ENCODE assay signal across 29 cellular contexts in genomic region chr6:106875782-106876321, GRCh38.
"Had no signal": no experiment of that assay in that cellular context is flagged by ENCODE, and none has a peak within 500 bp of the region (broad histone marks: within the 10 kb centered on the region; RNA-seq: fewer than 3 reads in every experiment).

No MANE protein-coding gene starts in this region.

- H3K27me3 ChIP-seq: neural progenitor cell, ovary, right lobe of liver, sigmoid colon, suprapubic skin, testis, tibial artery, transverse colon, upper lobe of right lung, uterus had no signal

- H3K4me1 Mint-ChIP-seq: natural killer cell; nephron; neural progenitor cell; stimulated activated memory B cell treated with anti-CD40 and anti-IgM and Interleukin-4, amounts not matched to agents 10 μg/mL and 1 μg/mL and 100 μg/mL, for 72 hours; stimulated activated naive CD8-positive, alpha-beta T cell treated with anti-CD3 and anti-CD28 coated beads, Interleukin-15, amount 100 ng/mL, for 72 hours had no signal

- H3K36me3 Mint-ChIP-seq: natural killer cell had no signal

- H3K4me3 ChIP-seq: neural progenitor cell, ovary, psoas muscle, right lobe of liver, sigmoid colon, suprapubic skin, testis, tibial artery, transverse colon, upper lobe of right lung, uterus had no signal

- H3K36me3 ChIP-seq: neural progenitor cell, ovary, right lobe of liver, sigmoid colon, suprapubic skin, tibial artery, transverse colon, upper lobe of right lung, uterus had no signal

- H3K27ac Mint-ChIP-seq: natural killer cell; nephron; neural progenitor cell; progenitor cell of endocrine pancreas; stimulated activated memory B cell treated with anti-CD40 and anti-IgM and Interleukin-4, amounts not matched to agents 10 μg/mL and 1 μg/mL and 100 μg/mL, for 72 hours; stimulated activated naive CD8-positive, alpha-beta T cell treated with anti-CD3 and anti-CD28 coated beads, Interleukin-15, amount 100 ng/mL, for 72 hours; type B pancreatic cell had no signal

- H3K9me3 Mint-ChIP-seq: natural killer cell had no signal

- H2AFZ ChIP-seq: neural progenitor cell, parathyroid adenoma had no signal

- ATAC-seq: natural killer cell; psoas muscle; right cardiac atrium; right lobe of liver; stimulated activated memory B cell treated with anti-CD40 and anti-IgM and Interleukin-4, amounts not matched to agents 10 μg/mL and 1 μg/mL and 100 μg/mL, for 72 hours; stimulated activated naive CD8-positive, alpha-beta T cell treated with anti-CD3 and anti-CD28 coated beads, Interleukin-15, amount 100 ng/mL, for 72 hours; stimulated activated naive CD8-positive, alpha-beta T cell treated with anti-CD3 and anti-CD28 coated beads, Interleukin-15, Interleukin-2, amounts not matched to agents 100 U/mL and 50 U/mL, for 24 hours; upper lobe of right lung had no signal

- DNase-seq: natural killer cell; occipital lobe; ovary; posterior cingulate gyrus; psoas muscle; right cardiac atrium; right lobe of liver; sigmoid colon; small intestine; stimulated activated CD4-positive, alpha-beta T cell treated with anti-CD3 and anti-CD28 coated beads, Interleukin-15, amount 100 ng/mL, for 24 hours; stimulated activated CD4-positive, alpha-beta T cell treated with anti-CD3 and anti-CD28 coated beads, Interleukin-2, amount 100 ng/mL, for 24 hours; stimulated activated CD4-positive, alpha-beta T cell treated with anti-CD3 and anti-CD28 coated beads, Interleukin-2, amount 100 ng/mL, for 48 hours; stimulated activated CD4-positive, alpha-beta T cell treated with anti-CD3 and anti-CD28 coated beads, Interleukin-4, amount 100 ng/mL, for 24 hours; stimulated activated naive CD4-positive, alpha-beta T cell; stimulated activated naive CD8-positive, alpha-beta T cell treated with anti-CD3 and anti-CD28 coated beads, Interleukin-15, amount 100 ng/mL, for 72 hours; stimulated activated naive CD8-positive, alpha-beta T cell treated with anti-CD3 and anti-CD28 coated beads, Interleukin-15, Interleukin-2, amounts not matched to agents 100 U/mL and 50 U/mL, for 24 hours; substantia nigra; testis; tibial artery; transverse colon; upper lobe of right lung; uterus had no signal

- H3K4me3 Mint-ChIP-seq: natural killer cell; nephron; neural progenitor cell; stimulated activated memory B cell treated with anti-CD40 and anti-IgM and Interleukin-4, amounts not matched to agents 10 μg/mL and 1 μg/mL and 100 μg/mL, for 72 hours; stimulated activated naive CD8-positive, alpha-beta T cell treated with anti-CD3 and anti-CD28 coated beads, Interleukin-15, amount 100 ng/mL, for 72 hours; type B pancreatic cell had no signal

- H3K9me3 ChIP-seq: ovary, psoas muscle, right lobe of liver, testis, upper lobe of right lung, uterus had no signal

- H3K27ac ChIP-seq: neural progenitor cell, ovary, parathyroid adenoma, psoas muscle, right lobe of liver, sigmoid colon, suprapubic skin, testis, tibial artery, transverse colon, upper lobe of right lung, uterus had no signal

- H3K9ac ChIP-seq: neural progenitor cell, parathyroid adenoma had no signal

- H3K4me2 ChIP-seq: neural progenitor cell had no signal

- FAIRE-seq: small intestine had no signal

- H3K4me1 ChIP-seq: neural progenitor cell, psoas muscle, right lobe of liver, sigmoid colon, suprapubic skin, testis, tibial artery, transverse colon, upper lobe of right lung, uterus had no signal

- H3K79me2 ChIP-seq: parathyroid adenoma had no signal
